Comparison of ENCODE assay signal across 8 cellular contexts in the genomic region with DNA sequence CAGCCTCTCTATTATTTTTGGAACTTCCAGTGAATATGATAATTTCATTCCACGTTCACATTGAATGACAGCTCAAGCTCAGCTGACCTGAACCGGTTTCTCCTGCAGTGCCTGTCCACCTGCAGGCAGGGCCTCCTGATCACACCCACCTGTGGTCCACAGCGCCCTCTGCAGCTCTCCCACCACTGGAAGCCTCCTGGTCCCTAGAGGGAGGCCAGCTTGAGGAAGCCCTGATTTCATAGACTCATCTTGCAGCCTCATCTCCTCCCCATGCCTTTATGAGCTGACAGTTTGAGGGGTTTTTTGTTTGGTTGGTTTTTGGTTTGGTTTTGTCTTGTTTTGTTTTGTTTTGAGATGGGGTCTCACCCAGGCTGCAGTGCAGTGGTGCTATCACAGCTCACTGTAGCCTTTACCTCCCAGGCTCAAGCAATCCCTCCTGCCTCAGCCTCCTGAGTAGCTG. TPM values are rescaled to one million over a fixed set of nuclear protein-coding genes. Genes with fewer than 3 reads are reported as not detected.
DNase-seq lines count a peak whose midpoint lies in the region; ATAC-seq and TF ChIP-seq lines count a peak whose summit lies in the region.

No MANE protein-coding gene starts in this region.

- H3K36me3 Mint-ChIP-seq in stimulated activated effector memory CD8-positive, alpha-beta T cell treated with anti-CD3 and anti-CD28 coated beads, Interleukin-12 subunit alpha, Interleukin-12 subunit beta, amount 100 ng/mL, for 72 hours, result peaks cover 11% of the 10 kb centered on the region

- TF ChIP-seq CTCF in C4-2B (conservative IDR thresholded peaks at IDR 0.05) (peak; percentile 87), left ventricle myocardium inferior (IDR thresholded peaks at IDR 0.05; ENCODE audit: borderline replicate concordance) (peak; percentile 67), coronary artery (IDR thresholded peaks at IDR 0.05) (no peak)

- DNase-seq in NCI-H748 treated with DMSO at 0.1 percent for 48 hours (lab: John Stamatoyannopoulos, UW) (peak; percentile 41), left ventricle myocardium inferior (peak; percentile 54), coronary artery (ENCODE audit: low spot score) (no peak)
- DNase-seq in activated effector memory CD4-positive, alpha-beta T cell treated with anti-CD3 and anti-CD28 coated beads, Interleukin-2, amount 50 U/mL, for 16 hours, result peak; percentile 76
- DNase-seq in stimulated activated effector memory CD8-positive, alpha-beta T cell treated with anti-CD3 and anti-CD28 coated beads, Interleukin-12 subunit alpha, Interleukin-12 subunit beta, amount 100 ng/mL, for 72 hours (ENCODE audit: low spot score in 2 of 2), result peak; percentile 30 to 82

- ATAC-seq in GM21390 (IDR thresholded peaks at IDR 0.05; ENCODE audit: unreplicated experiment), result peak; percentile 56
- peak; percentile 68 for ATAC-seq in stimulated activated effector memory CD8-positive, alpha-beta T cell treated with anti-CD3 and anti-CD28 coated beads, Interleukin-12 subunit alpha, Interleukin-12 subunit beta, amount 100 ng/mL, for 72 hours
- ATAC-seq in GM21526 (IDR thresholded peaks at IDR 0.05; ENCODE audit: low FRiP score, unreplicated experiment), result no peak

- H3K27me3 ChIP-seq in left ventricle myocardium inferior (ENCODE audit: low read depth), result no peaks in the 10 kb centered on the region

- H3K27ac ChIP-seq in C4-2B (peak overlapping the region; percentile 14; the same call in 1 of the 2 replicates), left ventricle myocardium inferior (replicated peaks) (peak overlapping the region; percentile 40), coronary artery (no peak overlapping the region)

- H3K4me1 Mint-ChIP-seq in stimulated activated effector memory CD8-positive, alpha-beta T cell treated with anti-CD3 and anti-CD28 coated beads, Interleukin-12 subunit alpha, Interleukin-12 subunit beta, amount 100 ng/mL, for 72 hours, result peaks cover 30% of the 10 kb centered on the region

- intact Hi-C loops in left ventricle myocardium inferior (cut with micrococcal nuclease), result no loop called here

- no peaks in the 10 kb centered on the region for H3K9me3 ChIP-seq in left ventricle myocardium inferior (replicated peaks)

- H3K36me3 ChIP-seq in left ventricle myocardium inferior, result no peaks in the 10 kb centered on the region

- peaks cover 47% of the 10 kb centered on the region for H3K4me1 ChIP-seq in left ventricle myocardium inferior

- H3K4me3 Mint-ChIP-seq in stimulated activated effector memory CD8-positive, alpha-beta T cell treated with anti-CD3 and anti-CD28 coated beads, Interleukin-12 subunit alpha, Interleukin-12 subunit beta, amount 100 ng/mL, for 72 hours, result peak overlapping the region; percentile 22

- no peak overlapping the region for H3K4me3 ChIP-seq in left ventricle myocardium inferior
- no peak overlapping the region for H3K4me3 ChIP-seq in coronary artery

- no peaks in the 10 kb centered on the region for H3K9me3 Mint-ChIP-seq in stimulated activated effector memory CD8-positive, alpha-beta T cell treated with anti-CD3 and anti-CD28 coated beads, Interleukin-12 subunit alpha, Interleukin-12 subunit beta, amount 100 ng/mL, for 72 hours

- peak overlapping the region; percentile 56 for H3K27ac Mint-ChIP-seq in stimulated activated effector memory CD8-positive, alpha-beta T cell treated with anti-CD3 and anti-CD28 coated beads, Interleukin-12 subunit alpha, Interleukin-12 subunit beta, amount 100 ng/mL, for 72 hours

RNA-seq across cellular contexts. Expression of gene MALAT1, which starts 29.9 kb away (rescaled TPM):
- total RNA-seq in left ventricle myocardium inferior, result 6,576 TPM

RNA-seq across cellular contexts. Expression of gene NEAT1, which starts 46.3 kb away (rescaled TPM):
- total RNA-seq in left ventricle myocardium inferior, result 405 TPM

RNA-seq across cellular contexts. Expression of gene SCYL1, which starts 56.0 kb away (rescaled TPM):
- total RNA-seq in left ventricle myocardium inferior, result 60.2 TPM

Comparison
In these comparisons a context has a peak if more than half of its experiments do, and no peak if none do; other contexts are left out.
1. H3K27ac ChIP-seq: peak in C4-2B (single experiment) and left ventricle myocardium inferior (single experiment); none in coronary artery (0 of 2).